ENCODE assay signal across 18 cellular contexts in the genomic region with DNA sequence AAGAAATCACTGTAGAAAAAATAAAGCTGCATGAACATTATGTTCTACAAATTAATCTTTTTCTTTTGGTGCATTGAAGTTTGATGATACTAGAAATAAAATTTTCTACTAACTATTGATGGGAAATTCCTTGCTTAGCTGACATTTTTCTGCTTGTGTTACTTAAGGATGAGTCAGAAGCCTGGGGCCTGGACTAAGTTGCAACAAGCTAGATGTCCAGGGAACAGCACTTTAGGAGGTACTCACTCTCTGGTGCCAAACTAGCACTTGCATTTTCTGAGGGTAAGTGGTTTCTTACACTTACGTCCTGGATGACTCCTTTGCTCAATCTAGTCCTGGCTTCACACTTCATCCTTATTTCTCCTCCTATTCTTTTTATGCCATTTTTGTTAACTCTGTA.
"Had no signal": no experiment of that assay in that cellular context is flagged by ENCODE, and none has a peak within 500 bp of the region (broad histone marks: within the 10 kb centered on the region; RNA-seq: fewer than 3 reads in every experiment).

No MANE protein-coding gene starts in this region.

- H3K27ac ChIP-seq: gastrocnemius medialis, heart right ventricle, ovary, SK-N-MC, testis, upper lobe of left lung had no signal

- H3K27me3 Mint-ChIP-seq: activated T-cell treated with anti-CD3 and anti-CD28 coated beads, Interleukin-2, amount 50 U/mL, for 24 hours; stimulated activated naive CD8-positive, alpha-beta T cell treated with anti-CD3 and anti-CD28 coated beads, Interleukin-15, Interleukin-2, amounts not matched to agents 100 ng/mL and 50 ng/mL, for 24 hours had no signal

- H3K9me3 ChIP-seq: gastrocnemius medialis, ovary, testis had no signal

- H3K4me3 ChIP-seq: gastrocnemius medialis, heart right ventricle, lung, ovary, SK-N-MC, testis, upper lobe of left lung had no signal

- DNase-seq: activated CD4-positive, alpha-beta T cell treated with anti-CD3 and anti-CD28 coated beads, Interleukin-2, amount 50 U/mL, for 4 hours; activated CD4-positive, CD25-positive, alpha-beta regulatory T cell treated with anti-CD3 and anti-CD28 coated beads, Interleukin-2, amount 50 U/mL, for 72 hours; activated T-cell treated with anti-CD3 and anti-CD28 coated beads, Interleukin-2, amount 50 U/mL, for 24 hours; amniotic stem cell; erythroblast; gastrocnemius medialis; heart right ventricle; naive B cell; ovary; T-helper 1 cell; T1000; testis; upper lobe of left lung had no signal

- H3K4me1 Mint-ChIP-seq: naive B cell had no signal

- H3K36me3 Mint-ChIP-seq: naive B cell had no signal

- H3K27me3 ChIP-seq: gastrocnemius medialis, heart right ventricle, ovary, testis, upper lobe of left lung had no signal

- H3K4me3 Mint-ChIP-seq: activated T-cell treated with anti-CD3 and anti-CD28 coated beads, Interleukin-2, amount 50 U/mL, for 24 hours; naive B cell; stimulated activated naive CD8-positive, alpha-beta T cell treated with anti-CD3 and anti-CD28 coated beads, Interleukin-15, Interleukin-2, amounts not matched to agents 100 ng/mL and 50 ng/mL, for 24 hours had no signal

- H3K27ac Mint-ChIP-seq: activated naive CD4-positive, alpha-beta T cell treated with anti-CD3 and anti-CD28 coated beads, Interleukin-2, amount 50 U/mL, for 72 hours; activated T-cell treated with anti-CD3 and anti-CD28 coated beads, Interleukin-2, amount 50 U/mL, for 24 hours; naive B cell; stimulated activated naive CD8-positive, alpha-beta T cell treated with anti-CD3 and anti-CD28 coated beads, Interleukin-15, Interleukin-2, amounts not matched to agents 100 ng/mL and 50 ng/mL, for 24 hours had no signal

- ATAC-seq: activated naive CD4-positive, alpha-beta T cell treated with anti-CD3 and anti-CD28 coated beads, Interleukin-2, amount 50 U/mL, for 72 hours; gastrocnemius medialis; heart right ventricle; sciatic nerve had no signal
